Comparison of ENCODE assay signal across 8 cellular contexts in genomic region chr3:122794483-122794778, GRCh38. TPM values are rescaled to one million over a fixed set of nuclear protein-coding genes. Genes with fewer than 3 reads are reported as not detected.
DNase-seq lines count a peak whose midpoint lies in the region; ATAC-seq, FAIRE-seq and TF ChIP-seq lines count a peak whose summit lies in the region.

No MANE protein-coding gene starts in this region.

- no peaks in the 10 kb centered on the region for H3K27me3 Mint-ChIP-seq in activated CD4-positive, alpha-beta T cell treated with anti-CD3 and anti-CD28 coated beads, Interleukin-2, amount 10 ng/mL, durations not matched to agents 7 days and 5 days
- no peaks in the 10 kb centered on the region for H3K27me3 Mint-ChIP-seq in astrocyte (ENCODE audit: low read depth, unreplicated experiment)

- H3K9me3 ChIP-seq in astrocyte (ENCODE audit: insufficient read depth, low read depth, low read length) (no peaks in the 10 kb centered on the region), HepG2 (ENCODE audit: low read length) (no peaks in the 10 kb centered on the region), thoracic aorta (no peaks in the 10 kb centered on the region)

- H3K36me3 ChIP-seq in astrocyte (ENCODE audit: insufficient read depth, low read length) = no peaks in the 10 kb centered on the region
- H3K36me3 ChIP-seq in HepG2 (replicated peaks in 1 of 2; ENCODE audit: control insufficient read depth in 1 of 2, insufficient read depth in 2 of 2, low read length in 2 of 2) = no peaks in the 10 kb centered on the region
- H3K36me3 ChIP-seq in thoracic aorta = no peaks in the 10 kb centered on the region

- intact Hi-C loops in HepG2 (cut with micrococcal nuclease; ENCODE audit: unreplicated experiment) = loop anchor here (2.0 kb wide), 1 partner anchor 40 kb away; no protein-coding TSS in a partner anchor

- H3K4me1 ChIP-seq in astrocyte (ENCODE audit: insufficient read depth, low read length) (peaks cover 19% of the 10 kb centered on the region), HepG2 (ENCODE audit: insufficient read depth, low read length) (peaks cover 59% of the 10 kb centered on the region), thoracic aorta (ENCODE audit: control insufficient read depth in 1 of 2, low read depth in 2 of 2) (peaks cover 9 to 26% of the 10 kb centered on the region in 2 donors)

- no peak for TF ChIP-seq EP300 in HepG2 (IDR thresholded peaks at IDR 0.05; ENCODE audit: low read depth in 2 of 2, low read length in 2 of 2)
- no peak for TF ChIP-seq EP300 in HepG2 (CRISPR knock-in tag; IDR thresholded peaks at IDR 0.05; ENCODE audit: borderline replicate concordance)

- DNase-seq in activated CD4-positive, alpha-beta T cell treated with anti-CD3 and anti-CD28 coated beads, Interleukin-2, amount 10 ng/mL, durations not matched to agents 7 days and 5 days = no peak
- no peak for DNase-seq in activated CD4-positive, alpha-beta T cell treated with anti-CD3 and anti-CD28 coated beads, Interleukin-2, amount 50 U/mL, for 48 hours
- DNase-seq in astrocyte (ENCODE audit: low read depth) (peak; percentile 59), HepG2 (ENCODE audit: low spot score) (no peak), thoracic aorta (ENCODE audit: low spot score) (no peak), globus pallidus (ENCODE audit: low spot score) (no peak), GF-D8 (lab: John Stamatoyannopoulos, UW) (no peak)

- H3K79me2 ChIP-seq in astrocyte (ENCODE audit: insufficient read depth, low read length) (peaks cover 17% of the 10 kb centered on the region), HepG2 (ENCODE audit: insufficient read depth, low read length) (peaks cover 3% of the 10 kb centered on the region)

- peak overlapping the region; percentile 89 for H3K27ac Mint-ChIP-seq in activated CD4-positive, alpha-beta T cell treated with anti-CD3 and anti-CD28 coated beads, Interleukin-2, amount 10 ng/mL, durations not matched to agents 7 days and 5 days
- peak overlapping the region; percentile 98 for H3K27ac Mint-ChIP-seq in astrocyte (ENCODE audit: unreplicated experiment)

- no peak for TF ChIP-seq CTCF in astrocyte (IDR thresholded peaks at IDR 0.05; ENCODE audit: insufficient read depth, low read depth, low read length)
- TF ChIP-seq CTCF in HepG2 (CRISPR knock-in tag; IDR thresholded peaks at IDR 0.05) = no peak
- no peak for TF ChIP-seq CTCF in thoracic aorta (IDR thresholded peaks at IDR 0.05)

- ATAC-seq in HepG2 (no peak), thoracic aorta (ENCODE audit: insufficient number of reproducible peaks, low FRiP score, low read depth) (peak; percentile 19), HG02610 (IDR thresholded peaks at IDR 0.05; ENCODE audit: unreplicated experiment) (no peak)

- peak overlapping the region; percentile 94 for H3K27ac ChIP-seq in astrocyte (ENCODE audit: low read depth, low read length)
- H3K27ac ChIP-seq in HepG2 (ENCODE audit: extremely low read length, insufficient read depth, low read length) = peak overlapping the region; percentile 86
- peak overlapping the region; percentile 88 to 95 for H3K27ac ChIP-seq in thoracic aorta

- no peak for TF ChIP-seq RAD21 in HepG2 (CRISPR knock-in tag; IDR thresholded peaks at IDR 0.05)

- WGBS in HepG2 (ENCODE audit: low lambda C conversion rate) = 1% methylated on average over 6 of the region's 6 CpGs

- no TSS peak for BruUV-seq in HepG2 (replicated peaks; lab: Mats Ljungman, UMichigan)

- H3K4me3 ChIP-seq in astrocyte (ENCODE audit: insufficient read depth, low read depth, low read length) (peak overlapping the region; percentile 95), HepG2 (replicated peaks in 1 of 3; ENCODE audit: insufficient read depth in 1 of 3, low read depth in 2 of 3, low read length in 3 of 3) (peak overlapping the region; percentile 68 to 83 (median 75)), thoracic aorta (peak overlapping the region; percentile 85)

- in situ Hi-C loops in HepG2 (cut with HindIII; ENCODE audit: extremely low pct_ligation_motif_present, low pct_unique_long_range_greater_than_20kb) = no loop called here

- H3K27me3 ChIP-seq in astrocyte (ENCODE audit: insufficient read depth, low read length) (no peaks in the 10 kb centered on the region), HepG2 (ENCODE audit: control insufficient read depth in 1 of 2, insufficient read depth in 2 of 2, low read length in 2 of 2) (no peaks in the 10 kb centered on the region), thoracic aorta (replicated peaks; ENCODE audit: insufficient read depth) (no peaks in the 10 kb centered on the region)

- peak overlapping the region; percentile 90 for H3K9ac ChIP-seq in astrocyte (ENCODE audit: low read length)
- peak overlapping the region; percentile 80 for H3K9ac ChIP-seq in HepG2 (ENCODE audit: insufficient read depth, low read depth, low read length)

- POLR2A ChIA-PET in activated CD4-positive, alpha-beta T cell treated with anti-CD3 and anti-CD28 coated beads, Interleukin-2, amount 10 ng/mL, durations not matched to agents 7 days and 5 days (lab: Charles Lee) = no interaction called here
- POLR2A ChIA-PET in HepG2 (lab: Yijun Ruan, JAX) = interaction anchor here (0.8 to 1.3 kb wide), 5 partner anchors 10 to 378 kb away, joined by 3 to 4 read pairs (median 3); partner anchors contain the start of gene WDR5B

- H2AFZ ChIP-seq in astrocyte (ENCODE audit: low read depth, low read length) (peak overlapping the region; percentile 99), HepG2 (ENCODE audit: low read length) (peak overlapping the region; percentile 32)

- H4K20me1 ChIP-seq in astrocyte (ENCODE audit: insufficient read depth, low read length) = peaks cover 8% of the 10 kb centered on the region
- no peaks in the 10 kb centered on the region for H4K20me1 ChIP-seq in HepG2 (ENCODE audit: insufficient read depth, low read length)

- no peaks in the 10 kb centered on the region for H3K9me3 Mint-ChIP-seq in activated CD4-positive, alpha-beta T cell treated with anti-CD3 and anti-CD28 coated beads, Interleukin-2, amount 10 ng/mL, durations not matched to agents 7 days and 5 days
- no peaks in the 10 kb centered on the region for H3K9me3 Mint-ChIP-seq in astrocyte (ENCODE audit: unreplicated experiment)

- H3K4me2 ChIP-seq in astrocyte (ENCODE audit: low read length) = peak overlapping the region; percentile 97
- H3K4me2 ChIP-seq in HepG2 (ENCODE audit: low read depth, low read length) = peak overlapping the region; percentile 96

- FAIRE-seq in astrocyte (lab: Jason Lieb, UNC) (no peak), HepG2 (lab: Jason Lieb, UNC) (no peak)

- H3K36me3 Mint-ChIP-seq in activated CD4-positive, alpha-beta T cell treated with anti-CD3 and anti-CD28 coated beads, Interleukin-2, amount 10 ng/mL, durations not matched to agents 7 days and 5 days (ENCODE audit: low read depth) = peaks cover 11% of the 10 kb centered on the region
- no peaks in the 10 kb centered on the region for H3K36me3 Mint-ChIP-seq in astrocyte (ENCODE audit: low read depth, unreplicated experiment)

- no peak for TF ChIP-seq POLR2A in HepG2 (IDR thresholded peaks at IDR 0.05; ENCODE audit: insufficient read depth in 1 of 2, low read depth in 2 of 2, low read length in 2 of 2)

- H3K4me3 Mint-ChIP-seq in activated CD4-positive, alpha-beta T cell treated with anti-CD3 and anti-CD28 coated beads, Interleukin-2, amount 10 ng/mL, durations not matched to agents 7 days and 5 days = no peak overlapping the region
- peak overlapping the region; percentile 94 for H3K4me3 Mint-ChIP-seq in astrocyte (ENCODE audit: unreplicated experiment)

- CTCF ChIA-PET in activated CD4-positive, alpha-beta T cell treated with anti-CD3 and anti-CD28 coated beads, Interleukin-2, amount 10 ng/mL, durations not matched to agents 7 days and 5 days (lab: Charles Lee) = no interaction called here
- CTCF ChIA-PET in HepG2 (lab: Yijun Ruan, JAX; ENCODE audit: low intra/inter-chr PET ratio, low total read pairs) = no interaction called here

- H3K4me1 Mint-ChIP-seq in activated CD4-positive, alpha-beta T cell treated with anti-CD3 and anti-CD28 coated beads, Interleukin-2, amount 10 ng/mL, durations not matched to agents 7 days and 5 days = peaks cover 34% of the 10 kb centered on the region
- peaks cover 11% of the 10 kb centered on the region for H3K4me1 Mint-ChIP-seq in astrocyte (ENCODE audit: low read depth, unreplicated experiment)

RNA-seq across cellular contexts. Expression of gene SLC49A4, which starts 0.4 kb away (rescaled TPM):
- total RNA-seq in activated CD4-positive, alpha-beta T cell treated with anti-CD3 and anti-CD28 coated beads, Interleukin-2, amount 10 ng/mL, durations not matched to agents 7 days and 5 days = 1 to 10 TPM; 3.0 to 3.3 TPM
- 18.0 and 18.4 TPM in 2 replicates for total RNA-seq in astrocyte
- 9.4 and 16.3 TPM in 2 replicates for total RNA-seq in HepG2 (2016; rRNA removed; fragmentation: Illumina TruSeq; extraction: Trizol)
- total RNA-seq in HepG2 (2016; cell fraction: cytosol; rRNA removed; fragmentation: Illumina TruSeq; extraction: Trizol; ENCODE audit: low read depth) = 2.0 and 2.7 TPM in 2 replicates
- 10.0 and 16.3 TPM in 2 replicates for total RNA-seq in HepG2 (2016; cell fraction: insoluble cytoplasmic fraction; rRNA removed; fragmentation: Illumina TruSeq; extraction: Trizol)
- total RNA-seq in HepG2 (2016; cell fraction: membrane; rRNA removed; fragmentation: Illumina TruSeq; extraction: Trizol) = 6.0 and 6.2 TPM in 2 replicates
- total RNA-seq in HepG2 (2016; cell fraction: nucleus; rRNA removed; fragmentation: Illumina TruSeq; extraction: Trizol) = 14.5 and 15.3 TPM in 2 replicates
- polyA plus RNA-seq in HepG2 (2011; rRNA removed) = 6.3 and 6.5 TPM in 2 replicates
- polyA plus RNA-seq in HepG2 (2011; cell fraction: cytosol; rRNA removed) = 4.1 and 8.1 TPM in 2 replicates
- 2.3 and 3.4 TPM in 2 replicates for polyA plus RNA-seq in HepG2 (2011; cell fraction: nucleus; rRNA removed)
- polyA plus RNA-seq in HepG2 (2012) = 5.2 and 7.3 TPM in 2 replicates
- polyA plus RNA-seq in HepG2 (2016; cell fraction: cytosol; fragmentation: Illumina TruSeq; extraction: Trizol; ENCODE audit: low read depth) = 2.3 and 2.5 TPM in 2 replicates
- polyA plus RNA-seq in HepG2 (2016; cell fraction: insoluble cytoplasmic fraction; fragmentation: Illumina TruSeq; extraction: Trizol; ENCODE audit: low read depth) = 8.2 and 8.5 TPM in 2 replicates
- polyA plus RNA-seq in HepG2 (2016; cell fraction: membrane; fragmentation: Illumina TruSeq; extraction: Trizol; ENCODE audit: low read depth) = 3.9 and 5.1 TPM in 2 replicates
- 17.8 and 23.3 TPM in 2 replicates for polyA plus RNA-seq in HepG2 (2016; cell fraction: nucleus; fragmentation: Illumina TruSeq; extraction: Trizol; ENCODE audit: insufficient read depth, low read depth)
- polyA minus RNA-seq in HepG2 (2011; rRNA and poly(A)+ RNA removed; ENCODE audit: low replicate concordance) = 10.7 and 21.5 TPM in 2 replicates
- polyA minus RNA-seq in HepG2 (2011; cell fraction: cytosol; rRNA and poly(A)+ RNA removed) = 8.0 and 9.1 TPM in 2 replicates
- 6.3 and 8.5 TPM in 2 replicates for polyA minus RNA-seq in HepG2 (2011; cell fraction: nucleus; rRNA and poly(A)+ RNA removed)
- total RNA-seq in thoracic aorta = 10 to 100 TPM; 17.4 to 20.0 TPM

RNA-seq across cellular contexts. Expression of gene HSPBAP1, which starts 0.8 kb away (rescaled TPM):
- total RNA-seq in activated CD4-positive, alpha-beta T cell treated with anti-CD3 and anti-CD28 coated beads, Interleukin-2, amount 10 ng/mL, durations not matched to agents 7 days and 5 days = 1 to 10 TPM; 7.5 to 8.3 TPM
- total RNA-seq in astrocyte = 4.1 and 4.3 TPM in 2 replicates
- total RNA-seq in HepG2 (2016; rRNA removed; fragmentation: Illumina TruSeq; extraction: Trizol) = 5.1 and 5.7 TPM in 2 replicates
- total RNA-seq in HepG2 (2016; cell fraction: cytosol; rRNA removed; fragmentation: Illumina TruSeq; extraction: Trizol; ENCODE audit: low read depth) = 1.9 and 3.0 TPM in 2 replicates
- 4.4 and 5.3 TPM in 2 replicates for total RNA-seq in HepG2 (2016; cell fraction: insoluble cytoplasmic fraction; rRNA removed; fragmentation: Illumina TruSeq; extraction: Trizol)
- 2.2 and 3.2 TPM in 2 replicates for total RNA-seq in HepG2 (2016; cell fraction: membrane; rRNA removed; fragmentation: Illumina TruSeq; extraction: Trizol)
- 5.3 and 7.2 TPM in 2 replicates for total RNA-seq in HepG2 (2016; cell fraction: nucleus; rRNA removed; fragmentation: Illumina TruSeq; extraction: Trizol)
- polyA plus RNA-seq in HepG2 (2011; rRNA removed) = 3.6 and 4.2 TPM in 2 replicates
- 1.7 and 2.3 TPM in 2 replicates for polyA plus RNA-seq in HepG2 (2011; cell fraction: cytosol; rRNA removed)
- 4.2 and 5.9 TPM in 2 replicates for polyA plus RNA-seq in HepG2 (2011; cell fraction: nucleus; rRNA removed)
- polyA plus RNA-seq in HepG2 (2012) = 2.9 and 3.4 TPM in 2 replicates
- polyA plus RNA-seq in HepG2 (2016; cell fraction: cytosol; fragmentation: Illumina TruSeq; extraction: Trizol; ENCODE audit: low read depth) = 0.77 and 0.87 TPM in 2 replicates
- 4.3 and 5.0 TPM in 2 replicates for polyA plus RNA-seq in HepG2 (2016; cell fraction: insoluble cytoplasmic fraction; fragmentation: Illumina TruSeq; extraction: Trizol; ENCODE audit: low read depth)
- polyA plus RNA-seq in HepG2 (2016; cell fraction: membrane; fragmentation: Illumina TruSeq; extraction: Trizol; ENCODE audit: low read depth) = 0.88 and 1.1 TPM in 2 replicates
- polyA plus RNA-seq in HepG2 (2016; cell fraction: nucleus; fragmentation: Illumina TruSeq; extraction: Trizol; ENCODE audit: insufficient read depth, low read depth) = 11.7 and 12.8 TPM in 2 replicates
- polyA minus RNA-seq in HepG2 (2011; rRNA and poly(A)+ RNA removed; ENCODE audit: low replicate concordance) = 1.4 and 10.3 TPM in 2 replicates
- polyA minus RNA-seq in HepG2 (2011; cell fraction: cytosol; rRNA and poly(A)+ RNA removed) = 1.4 and 1.5 TPM in 2 replicates
- polyA minus RNA-seq in HepG2 (2011; cell fraction: nucleus; rRNA and poly(A)+ RNA removed) = 8.5 and 9.3 TPM in 2 replicates
- total RNA-seq in thoracic aorta = 10 to 100 TPM in 1 of 2 donors, 1 to 10 TPM in 1; 8.2 to 11.9 TPM
